ENCODE assay signal across 39 cellular contexts in genomic region chr2:225820828-225821227, GRCh38.
"Had no signal": no experiment of that assay in that cellular context is flagged by ENCODE, and none has a peak within 500 bp of the region (broad histone marks: within the 10 kb centered on the region; RNA-seq: fewer than 3 reads in every experiment).

No MANE protein-coding gene starts in this region.

- H3K27ac ChIP-seq: cardiac muscle cell, Peyer's patch, RWPE1, VCaP had no signal

- H3K27me3 Mint-ChIP-seq: activated B cell treated with CpG ODN at 0.5 μM for 24 hours; activated CD4-positive, alpha-beta memory T cell treated with anti-CD3 and anti-CD28 coated beads, Interleukin-2, amount 10 ng/mL, durations not matched to agents 7 days and 5 days; activated CD8-positive, alpha-beta memory T cell treated with anti-CD3 and anti-CD28 coated beads, Interleukin-2, amount 10 ng/mL, durations not matched to agents 7 days and 5 days; activated naive CD8-positive, alpha-beta T cell treated with anti-CD3 and anti-CD28 coated beads for 36 hours; central memory CD8-positive, alpha-beta T cell had no signal

- ATAC-seq: activated CD8-positive, alpha-beta memory T cell treated with anti-CD3 and anti-CD28 coated beads, Interleukin-2, amount 10 ng/mL, durations not matched to agents 7 days and 5 days; PC-3; Right ventricle myocardium inferior had no signal

- H3K27me3 ChIP-seq: cardiac muscle cell, MG63, Peyer's patch had no signal

- H3K9me3 ChIP-seq: MG63, Peyer's patch had no signal

- H3K4me3 Mint-ChIP-seq: activated B cell treated with CpG ODN at 0.5 μM for 24 hours; activated CD4-positive, alpha-beta memory T cell treated with anti-CD3 and anti-CD28 coated beads, Interleukin-2, amount 10 ng/mL, durations not matched to agents 7 days and 5 days; activated CD8-positive, alpha-beta memory T cell treated with anti-CD3 and anti-CD28 coated beads, Interleukin-2, amount 10 ng/mL, durations not matched to agents 7 days and 5 days; activated naive CD8-positive, alpha-beta T cell treated with anti-CD3 and anti-CD28 coated beads for 36 hours; central memory CD8-positive, alpha-beta T cell; IgD-negative memory B cell had no signal

- H3K4me1 Mint-ChIP-seq: activated B cell treated with CpG ODN at 0.5 μM for 24 hours; activated CD4-positive, alpha-beta memory T cell treated with anti-CD3 and anti-CD28 coated beads, Interleukin-2, amount 10 ng/mL, durations not matched to agents 7 days and 5 days; activated CD8-positive, alpha-beta memory T cell treated with anti-CD3 and anti-CD28 coated beads, Interleukin-2, amount 10 ng/mL, durations not matched to agents 7 days and 5 days; activated naive CD8-positive, alpha-beta T cell treated with anti-CD3 and anti-CD28 coated beads for 36 hours; central memory CD8-positive, alpha-beta T cell; IgD-negative memory B cell had no signal

- H3K36me3 ChIP-seq: cardiac muscle cell, MG63, Peyer's patch had no signal

- H3K27ac Mint-ChIP-seq: activated B cell treated with CpG ODN at 0.5 μM for 24 hours; activated CD4-positive, alpha-beta memory T cell treated with anti-CD3 and anti-CD28 coated beads, Interleukin-2, amount 10 ng/mL, durations not matched to agents 7 days and 5 days; activated CD8-positive, alpha-beta memory T cell treated with anti-CD3 and anti-CD28 coated beads, Interleukin-2, amount 10 ng/mL, durations not matched to agents 7 days and 5 days; activated naive CD8-positive, alpha-beta T cell treated with anti-CD3 and anti-CD28 coated beads for 36 hours; IgD-negative memory B cell had no signal

- H3K36me3 Mint-ChIP-seq: activated CD8-positive, alpha-beta memory T cell treated with anti-CD3 and anti-CD28 coated beads, Interleukin-2, amount 10 ng/mL, durations not matched to agents 7 days and 5 days; activated naive CD8-positive, alpha-beta T cell treated with anti-CD3 and anti-CD28 coated beads for 36 hours; IgD-negative memory B cell had no signal

- H3K4me3 ChIP-seq: cardiac muscle cell, MG63, Peyer's patch had no signal

- DNase-seq: activated B cell treated with CpG ODN at 0.5 μM for 24 hours; activated CD4-positive, alpha-beta memory T cell treated with anti-CD3 and anti-CD28 coated beads, Interleukin-2, amount 10 ng/mL, durations not matched to agents 7 days and 5 days; activated CD4-positive, alpha-beta T cell treated with anti-CD3 and anti-CD28 coated beads for 4 hours; activated CD4-positive, alpha-beta T cell treated with anti-CD3 and anti-CD28 coated beads, Interleukin-2, amount 50 U/mL, for 1 hour; activated CD4-positive, CD25-positive, alpha-beta regulatory T cell treated with anti-CD3 and anti-CD28 coated beads, Interleukin-2, amount 50 U/mL, for 72 hours; activated CD8-positive, alpha-beta memory T cell treated with anti-CD3 and anti-CD28 coated beads for 24 hours; activated CD8-positive, alpha-beta memory T cell treated with anti-CD3 and anti-CD28 coated beads, Interleukin-2, amount 10 ng/mL, durations not matched to agents 7 days and 5 days; activated CD8-positive, alpha-beta memory T cell treated with anti-CD3 and anti-CD28 coated beads, Interleukin-2, amount 50 U/mL, for 48 hours; activated effector memory CD4-positive, alpha-beta T cell treated with Interleukin-2 at 50 U/mL for 16 hours; activated naive CD4-positive, alpha-beta T cell treated with anti-CD3 and anti-CD28 coated beads, Interleukin-2, amount 50 U/mL, for 16 hours; activated naive CD8-positive, alpha-beta T cell treated with anti-CD3 and anti-CD28 coated beads for 36 hours; activated T-cell treated with anti-CD3 and anti-CD28 coated beads, Interleukin-2, amount 50 U/mL, for 48 hours; amniotic stem cell; aorta; Karpas-422; KBM-7; MG63; NCI-H1048; NCI-H1105 treated with DMSO at 0.1 percent for 48 hours; NCI-H1436; NCI-H1694 treated with DMSO at 0.1 percent for 48 hours; NCI-H2029; NCI-H510A; NCI-H526 treated with DMSO at 0.1 percent for 48 hours; NCI-H774; NK-92 treated with Interleukin-12 subunit alpha and Interleukin-12 subunit beta, amount 100 ng/mL, for 24 hours; PC-3; Peyer's patch; SIG-M5; SW 1271; T-helper 1 cell; T-helper 2 cell; T-helper 9 cell had no signal

- H3K4me1 ChIP-seq: Peyer's patch had no signal
